In genomic region chr3:7759630-7760029, GRCh38 we compare ENCODE assay signal across 1 cellular context.
TF ChIP-seq lines count a peak whose summit lies in the region.

No MANE protein-coding gene starts in this region.

TF ChIP-seq in HepG2, 621 proteins besides CTCF, POLR2A, EP300 and RAD21 (continued from another document):
- TF ChIP-seq BRF2 (CRISPR knock-in tag; IDR thresholded peaks at IDR 0.05) = no peak
- no peak for TF ChIP-seq LCORL (IDR thresholded peaks at IDR 0.05)
- TF ChIP-seq LCORL (CRISPR knock-in tag; IDR thresholded peaks at IDR 0.05) = no peak
- TF ChIP-seq PAWR (CRISPR knock-in tag; IDR thresholded peaks at IDR 0.05; ENCODE audit: borderline replicate concordance) = no peak
TF ChIP-seq in HepG2: peak in this region for 0.
